ENCODE assay signal across 1 cellular context in the genomic region with DNA sequence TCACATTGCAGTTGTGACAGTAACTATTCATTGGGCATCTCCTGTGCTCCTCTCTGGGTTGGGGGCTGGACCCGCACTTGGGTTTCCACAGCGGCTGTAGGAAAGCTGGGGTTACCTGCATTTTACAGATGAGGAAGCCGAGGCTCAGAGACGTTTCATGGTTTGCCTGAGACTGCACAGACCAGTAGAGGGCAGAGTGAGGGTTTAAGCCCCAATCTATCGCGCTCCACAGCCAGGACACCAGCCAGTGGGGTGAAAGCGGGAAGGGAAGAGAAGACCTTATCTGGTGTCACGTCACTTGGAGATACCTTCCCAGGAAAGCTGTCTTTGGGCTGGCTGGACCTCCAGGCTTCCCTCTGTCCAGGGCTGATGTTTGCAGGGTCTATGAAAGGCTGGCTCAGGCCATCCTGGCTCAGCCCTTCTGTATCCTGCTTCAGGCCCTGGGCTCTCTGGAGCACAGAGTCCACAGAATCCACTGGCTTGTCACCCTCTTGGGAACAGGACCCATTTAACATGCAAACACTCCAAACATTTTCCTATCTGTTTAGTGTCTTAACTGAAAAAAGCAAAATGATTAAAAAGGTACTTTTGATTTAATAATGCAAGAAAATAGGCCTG.
TF ChIP-seq lines count a peak whose summit lies in the region.

No MANE protein-coding gene starts in this region.

TF ChIP-seq in K562, 482 proteins besides CTCF, POLR2A, EP300 and RAD21:
- TF ChIP-seq SMC3 (conservative IDR thresholded peaks at IDR 0.05; ENCODE audit: insufficient read depth, low read depth, low read length), result 0 out of 2 replicates have a peak, but pooled peaks have one; percentile 26
- no peak for TF ChIP-seq RBM17 (IDR thresholded peaks at IDR 0.05; ENCODE audit: borderline replicate concordance, low read depth, low read length)
- 0 out of 2 replicates have a peak, but pooled peaks have one; percentile 11 for TF ChIP-seq CREM (IDR thresholded peaks at IDR 0.05; ENCODE audit: low read depth)
TF ChIP-seq in K562: peak in this region for 2.
